Comparison of ENCODE assay signal across 8 cellular contexts in genomic region chr2:233251306-233252116, GRCh38. TPM values are rescaled to one million over a fixed set of nuclear protein-coding genes. Genes with fewer than 3 reads are reported as not detected.
A peak's percentile ranks its signal among the peaks of the same experiment; 100 is the strongest.
DNase-seq lines count a peak whose midpoint lies in the region; ATAC-seq and TF ChIP-seq lines count a peak whose summit lies in the region.

TSS of gene ATG16L1 (plus strand) at chr2:233251673. CDS start at chr2:233251828, 155 bp downstream.

- CTCF ChIA-PET in WTC11 (lab: Charles Lee) = interaction anchor here (0.6 to 4.8 kb wide), 22 partner anchors 8 to 923 kb away, joined by 3 to 22 read pairs (median 4); partner anchors contain the start of gene INPP5D

- peaks cover 8% of the 10 kb centered on the region for H3K4me1 Mint-ChIP-seq in WTC11

- H3K27ac Mint-ChIP-seq in WTC11 = peak within 1 kb of the TSS; percentile 86

- DNase-seq in AG09319 (ENCODE audit: extremely low read depth, low read depth) (peak; percentile 89), NCI-H226 (peak; percentile 94), WTC11 (ENCODE audit: low spot score) (peak; percentile 94), cardiac fibroblast (ENCODE audit: low read depth in 2 of 2) (peak; percentile 95 to 98), iPS-NIHi7 (ENCODE audit: extremely low spot score) (peak; percentile 100), smooth muscle cell of the brain vasculature (ENCODE audit: low read depth, low spot score) (peak; percentile 91)

- peaks cover 19% of the 10 kb centered on the region for H3K9me3 Mint-ChIP-seq in WTC11

- H3K4me3 ChIP-seq in cardiac fibroblast (replicated peaks in 1 of 2; ENCODE audit: low read depth in 2 of 2, low read length in 2 of 2) = peak within 1 kb of the TSS; percentile 100

- TF ChIP-seq CTCF in AG09319 (IDR thresholded peaks at IDR 0.05; ENCODE audit: low read depth, low read length) (peak; percentile 96), WTC11 (IDR thresholded peaks at IDR 0.05) (peak; percentile 65), cardiac fibroblast (IDR thresholded peaks at IDR 0.05; ENCODE audit: low read depth, low read length) (peak; percentile 86)

- in situ Hi-C loops in GM18951 (cut with MboI; ENCODE audit: low sequenced_read_pairs, unreplicated experiment) = loop anchor here (10.0 kb wide), 1 partner anchor 397 kb away; no protein-coding TSS in a partner anchor

- TF ChIP-seq POLR2A in GM18951 (IDR thresholded peaks at IDR 0.05; ENCODE audit: extremely low read depth, insufficient read depth, insufficient read length) = peak; percentile 92

- ATAC-seq in HG03196 (IDR thresholded peaks at IDR 0.05; ENCODE audit: unreplicated experiment) (peak; percentile 88), WTC11 (peak; percentile 98)

- peaks cover 2% of the 10 kb centered on the region; the same call in 1 of the 2 replicates for H3K27me3 Mint-ChIP-seq in WTC11 (ENCODE audit: low read depth)

- H3K4me3 Mint-ChIP-seq in WTC11 = peak within 1 kb of the TSS; percentile 95

- POLR2A ChIA-PET in WTC11 (lab: Charles Lee) = interaction anchor here (0.5 to 1.1 kb wide), 4 partner anchors 23 to 1812 kb away, joined by 3 read pairs; no protein-coding TSS in a partner anchor

- H3K36me3 Mint-ChIP-seq in WTC11 = peaks cover 33% of the 10 kb centered on the region

TF ChIP-seq in WTC11, 78 proteins besides CTCF, POLR2A, EP300 and RAD21:
- TF ChIP-seq TP53 (CRISPR knock-in tag; IDR thresholded peaks at IDR 0.05) (no peak), FOXK1 (CRISPR knock-in tag; IDR thresholded peaks at IDR 0.05) (peak; percentile 97), ZBTB21 (CRISPR knock-in tag; IDR thresholded peaks at IDR 0.05; ENCODE audit: borderline replicate concordance) (peak; percentile 76), IRF2 (CRISPR knock-in tag; IDR thresholded peaks at IDR 0.05; ENCODE audit: borderline replicate concordance, low read depth) (no peak), CREM (CRISPR knock-in tag; IDR thresholded peaks at IDR 0.05) (peak; percentile 98), NFYB (CRISPR knock-in tag; conservative IDR thresholded peaks at IDR 0.05; ENCODE audit: low read depth) (no peak), MAX (CRISPR knock-in tag; IDR thresholded peaks at IDR 0.05) (peak; percentile 62), MYBL2 (CRISPR knock-in tag; IDR thresholded peaks at IDR 0.05) (peak; percentile 38; the same call in 1 of the 2 replicates), ZNF121 (CRISPR knock-in tag; IDR thresholded peaks at IDR 0.05) (no peak), ETV6 (CRISPR knock-in tag; IDR thresholded peaks at IDR 0.05) (peak; percentile 76), SMAD3 (CRISPR knock-in tag; IDR thresholded peaks at IDR 0.05; ENCODE audit: borderline replicate concordance) (0 out of 2 replicates have a peak, but pooled peaks have one; percentile 13), FOXJ3 (CRISPR knock-in tag; IDR thresholded peaks at IDR 0.05; ENCODE audit: borderline replicate concordance) (no peak), ZNF396 (CRISPR knock-in tag; IDR thresholded peaks at IDR 0.05; ENCODE audit: borderline replicate concordance) (no peak), SP1 (CRISPR knock-in tag; conservative IDR thresholded peaks at IDR 0.05) (peak; percentile 76), ELF4 (CRISPR knock-in tag; IDR thresholded peaks at IDR 0.05; ENCODE audit: low read depth) (no peak), GABPB1 (CRISPR knock-in tag; IDR thresholded peaks at IDR 0.05) (peak; percentile 78), GTF2I (CRISPR knock-in tag; conservative IDR thresholded peaks at IDR 0.05) (peak; percentile 82), ZNF138 (CRISPR knock-in tag; conservative IDR thresholded peaks at IDR 0.05) (no peak), ESRRA (CRISPR knock-in tag; IDR thresholded peaks at IDR 0.05; ENCODE audit: borderline replicate concordance) (0 out of 2 replicates have a peak, but pooled peaks have one; percentile 35), HMGXB4 (CRISPR knock-in tag; IDR thresholded peaks at IDR 0.05) (peak; percentile 70; the same call in 1 of the 2 replicates), PRRX2 (CRISPR knock-in tag; IDR thresholded peaks at IDR 0.05) (0 out of 2 replicates have a peak, but pooled peaks have one; percentile 48), FOXP1 (CRISPR knock-in tag; IDR thresholded peaks at IDR 0.05; ENCODE audit: borderline replicate concordance) (peak; percentile 75; the same call in 1 of the 2 replicates)
- TF ChIP-seq, protein P1, sequence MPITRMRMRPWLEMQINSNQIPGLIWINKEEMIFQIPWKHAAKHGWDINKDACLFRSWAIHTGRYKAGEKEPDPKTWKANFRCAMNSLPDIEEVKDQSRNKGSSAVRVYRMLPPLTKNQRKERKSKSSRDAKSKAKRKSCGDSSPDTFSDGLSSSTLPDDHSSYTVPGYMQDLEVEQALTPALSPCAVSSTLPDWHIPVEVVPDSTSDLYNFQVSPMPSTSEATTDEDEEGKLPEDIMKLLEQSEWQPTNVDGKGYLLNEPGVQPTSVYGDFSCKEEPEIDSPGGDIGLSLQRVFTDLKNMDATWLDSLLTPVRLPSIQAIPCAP (CRISPR knock-in tag; IDR thresholded peaks at IDR 0.05) = no peak
- TF ChIP-seq, protein P2, sequence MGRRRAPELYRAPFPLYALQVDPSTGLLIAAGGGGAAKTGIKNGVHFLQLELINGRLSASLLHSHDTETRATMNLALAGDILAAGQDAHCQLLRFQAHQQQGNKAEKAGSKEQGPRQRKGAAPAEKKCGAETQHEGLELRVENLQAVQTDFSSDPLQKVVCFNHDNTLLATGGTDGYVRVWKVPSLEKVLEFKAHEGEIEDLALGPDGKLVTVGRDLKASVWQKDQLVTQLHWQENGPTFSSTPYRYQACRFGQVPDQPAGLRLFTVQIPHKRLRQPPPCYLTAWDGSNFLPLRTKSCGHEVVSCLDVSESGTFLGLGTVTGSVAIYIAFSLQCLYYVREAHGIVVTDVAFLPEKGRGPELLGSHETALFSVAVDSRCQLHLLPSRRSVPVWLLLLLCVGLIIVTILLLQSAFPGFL (CRISPR knock-in tag; IDR thresholded peaks at IDR 0.05; ENCODE audit: borderline replicate concordance) = peak; percentile 81; the same call in 1 of the 2 replicates
- TF ChIP-seq, protein P3, sequence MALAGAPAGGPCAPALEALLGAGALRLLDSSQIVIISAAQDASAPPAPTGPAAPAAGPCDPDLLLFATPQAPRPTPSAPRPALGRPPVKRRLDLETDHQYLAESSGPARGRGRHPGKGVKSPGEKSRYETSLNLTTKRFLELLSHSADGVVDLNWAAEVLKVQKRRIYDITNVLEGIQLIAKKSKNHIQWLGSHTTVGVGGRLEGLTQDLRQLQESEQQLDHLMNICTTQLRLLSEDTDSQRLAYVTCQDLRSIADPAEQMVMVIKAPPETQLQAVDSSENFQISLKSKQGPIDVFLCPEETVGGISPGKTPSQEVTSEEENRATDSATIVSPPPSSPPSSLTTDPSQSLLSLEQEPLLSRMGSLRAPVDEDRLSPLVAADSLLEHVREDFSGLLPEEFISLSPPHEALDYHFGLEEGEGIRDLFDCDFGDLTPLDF (CRISPR knock-in tag; IDR thresholded peaks at IDR 0.05) = 0 out of 2 replicates have a peak, but pooled peaks have one; percentile 35

RNA-seq across cellular contexts. Expression of gene ATG16L1, which starts in this region (rescaled TPM):
- total RNA-seq in WTC11 (2021) = 31.8 to 36.4 TPM (median 32.5 TPM) in 3 replicates

Comparison
In these comparisons a context has a peak if more than half of its experiments do, and no peak if none do; other contexts are left out.
1. Peak in every context shown above with its lines: DNase-seq, ATAC-seq and H3K4me3 ChIP-seq.